ENCODE assay signal across 8 cellular contexts in the genomic region with DNA sequence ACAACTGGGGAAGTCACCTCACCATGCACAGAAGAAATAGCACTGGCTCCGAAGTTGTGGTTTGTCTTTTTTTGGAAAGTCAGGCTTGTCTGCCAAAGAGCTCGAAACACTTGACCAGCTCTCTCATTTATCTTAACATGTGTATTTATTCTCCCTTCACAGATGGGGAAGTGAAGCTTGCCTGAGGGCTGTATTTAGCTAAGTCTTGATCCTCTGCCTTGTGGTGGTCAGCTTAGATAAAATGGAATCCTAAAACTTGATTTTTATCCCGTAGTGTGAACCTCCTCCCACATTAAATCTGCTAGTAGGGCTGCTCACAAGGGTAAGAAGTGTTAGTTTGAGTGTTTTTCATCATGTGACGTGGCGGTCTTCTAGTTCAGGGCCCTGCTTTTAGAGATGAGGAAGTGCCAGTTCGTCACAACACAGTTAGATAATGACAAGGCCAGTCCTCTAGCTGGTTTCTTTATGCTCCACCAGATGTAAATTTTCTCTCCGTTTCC. TPM values are rescaled to one million over a fixed set of nuclear protein-coding genes. Genes with fewer than 3 reads are reported as not detected.
A peak's percentile ranks its signal among the peaks of the same experiment; 100 is the strongest.
DNase-seq lines count a peak whose midpoint lies in the region; ATAC-seq and TF ChIP-seq lines count a peak whose summit lies in the region.

No MANE protein-coding gene starts in this region.

- H3K9me3 ChIP-seq in heart right ventricle (no peaks in the 10 kb centered on the region), thymus (ENCODE audit: control insufficient read depth) (no peaks in the 10 kb centered on the region)

- TF ChIP-seq CTCF in GM13976 (IDR thresholded peaks at IDR 0.05; ENCODE audit: borderline replicate concordance, control extremely low read depth, extremely low read depth, insufficient read depth, missing control alignments): no peak
- TF ChIP-seq CTCF in heart right ventricle (IDR thresholded peaks at IDR 0.05): no peak

- WGBS in heart right ventricle, 2 donors: 25 to 32% methylated on average over 7 of the region's 7 CpGs
- WGBS in thymus: 38% methylated on average over 7 of the region's 7 CpGs

- H3K4me3 ChIP-seq in heart right ventricle (peak overlapping the region in 1 of 10 donors; percentile 5), thymus (ENCODE audit: low read length) (no peak overlapping the region)

- H3K27me3 ChIP-seq in heart right ventricle (no peaks in the 10 kb centered on the region), thymus (ENCODE audit: control insufficient read depth, insufficient read depth) (no peaks in the 10 kb centered on the region)

- peaks cover 0 to 43% (median 0%) of the 10 kb centered on the region in 9 donors for H3K36me3 ChIP-seq in heart right ventricle
- H3K36me3 ChIP-seq in thymus (ENCODE audit: control insufficient read depth, insufficient read depth): no peaks in the 10 kb centered on the region

- H3K4me1 ChIP-seq in heart right ventricle: peaks cover 31 to 100% (median 90%) of the 10 kb centered on the region in 9 donors
- peaks cover 6% of the 10 kb centered on the region for H3K4me1 ChIP-seq in thymus (ENCODE audit: control insufficient read depth, insufficient read depth, low read length)

- intact Hi-C loops in heart right ventricle (cut with DNase I): loop anchor here in 1 of 10 donors (2.0 kb wide), 1 partner anchor 78 kb away; no protein-coding TSS in a partner anchor

- DNase-seq in GM13976 (ENCODE audit: low spot score) (peak; percentile 49), NOMO-1 treated with dmso at 0.1 percent for 144 hours (lab: John Stamatoyannopoulos, UW; ENCODE audit: unreplicated experiment) (peak; percentile 83), heart right ventricle (peak in 1 of 2 donors; percentile 42), SW480 (ENCODE audit: low spot score) (no peak), ureter (ENCODE audit: low spot score) (no peak)
- DNase-seq in activated effector memory CD4-positive, alpha-beta T cell treated with anti-CD3 and anti-CD28 coated beads, Interleukin-2, amount 50 U/mL, for 16 hours: no peak

- in situ Hi-C loops in GM13976 (cut with MboI; ENCODE audit: low sequenced_read_pairs, unreplicated experiment): no loop called here

- peak overlapping the region; percentile 46 to 89 (median 80) for H3K27ac ChIP-seq in heart right ventricle
- peak overlapping the region; percentile 46 for H3K27ac ChIP-seq in thymus (ENCODE audit: low read depth)

- ATAC-seq in HG02571 (IDR thresholded peaks at IDR 0.05; ENCODE audit: unreplicated experiment) (peak; percentile 73), heart right ventricle (peak; percentile 19 to 64 (median 50))

RNA-seq across cellular contexts. Expression of a gene that starts 26.7 kb away (rescaled TPM):
- total RNA-seq in heart right ventricle (1 to 10 TPM; 3.9 to 7.8 (median 5.6) TPM), ureter (10.1 TPM)
- polyA plus RNA-seq in heart right ventricle (1 to 10 TPM; 1.9 to 2.3 TPM), thymus (4.2 TPM)

RNA-seq across cellular contexts. Expression of a gene that starts 26.8 kb away (rescaled TPM):
- total RNA-seq in heart right ventricle (100 to 1,000 TPM; 364 to 568 (median 413) TPM), ureter (124 TPM)
- polyA plus RNA-seq in heart right ventricle (100 to 1,000 TPM; 139 to 202 TPM), thymus (52.7 TPM)

RNA-seq across cellular contexts. Expression of a gene that starts 47.7 kb away (rescaled TPM):
- total RNA-seq in heart right ventricle (10 to 100 TPM in 6 of 10 donors, 1 to 10 TPM in 4; 7.5 to 13.7 (median 10.1) TPM), ureter (36.5 TPM)
- polyA plus RNA-seq in heart right ventricle (10 to 100 TPM in 1 of 2 donors, 1 to 10 TPM in 1; 8.3 to 12.3 TPM), thymus (23.9 TPM)

RNA-seq across cellular contexts. Expression of a gene that starts 47.9 kb away (rescaled TPM):
- 10 to 100 TPM; 18.3 to 22.0 (median 20.2) TPM for total RNA-seq in heart right ventricle
- 10 to 100 TPM; 12.4 to 18.0 TPM for polyA plus RNA-seq in heart right ventricle
- 16.1 TPM for polyA plus RNA-seq in thymus
- 16.9 TPM for total RNA-seq in ureter

Comparison
In these comparisons a context has a peak if more than half of its experiments do, and no peak if none do; other contexts are left out.
1. DNase-seq: peak in GM13976 (single experiment) and NOMO-1 treated with dmso at 0.1 percent for 144 hours (single experiment); none in activated effector memory CD4-positive, alpha-beta T cell treated with anti-CD3 and anti-CD28 coated beads, Interleukin-2, amount 50 U/mL, for 16 hours (single experiment), SW480 (single experiment) and ureter (single experiment).